19 cellular contexts compared by ENCODE assay signal in the genomic region with DNA sequence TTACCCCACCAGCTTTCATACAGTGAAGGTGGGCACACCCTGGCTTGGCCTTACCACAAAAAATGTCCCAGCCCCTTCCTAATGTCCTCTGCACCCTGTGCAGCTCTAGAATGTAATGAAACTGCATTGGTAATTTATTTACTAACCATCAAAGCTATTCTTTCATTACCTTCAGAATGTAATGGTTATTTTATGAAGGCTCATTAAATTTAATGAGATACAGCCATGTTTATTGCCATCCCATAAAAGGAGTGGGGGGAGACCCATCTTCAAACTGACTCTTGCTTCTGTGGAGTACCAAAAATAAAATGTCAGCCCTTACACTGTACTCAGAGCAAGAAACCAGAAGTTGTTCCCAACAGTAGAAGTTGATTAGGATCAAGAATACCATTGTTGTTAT. TPM values are rescaled to one million over a fixed set of nuclear protein-coding genes. Genes with fewer than 3 reads are reported as not detected.
"Had no signal": no experiment of that assay in that cellular context is flagged by ENCODE, and none has a peak within 500 bp of the region (broad histone marks: within the 10 kb centered on the region; RNA-seq: fewer than 3 reads in every experiment).

No MANE protein-coding gene starts in this region.

- H3K4me3 ChIP-seq: SJSA1, SK-N-MC had no signal

- H3K9me3 ChIP-seq: SJSA1 had no signal

- H3K4me1 ChIP-seq: SJSA1 had no signal

- H3K27ac ChIP-seq: SJSA1 had no signal

- DNase-seq: KBM-7, MV-4-11, NCI-H1048, NCI-H1436, NCI-H187, NCI-H2029, NCI-H2081 treated with DMSO at 0.1 percent for 48 hours, NCI-H2171, NCI-H226, NCI-H446, NCI-H510A, NCI-H524 treated with DMSO at 0.1 percent for 48 hours, NCI-H774, Right ventricle myocardium superior, RPMI8226, SIG-M5 had no signal

- H3K36me3 ChIP-seq: SJSA1 had no signal

RNA-seq across cellular contexts. Expression of gene NKX6-1, which starts 25.0 kb away (rescaled TPM):
- total RNA-seq: HT-29, Right ventricle myocardium superior had no signal
